In genomic region chr2:223854741-223855140, GRCh38 we compare ENCODE assay signal across 18 cellular contexts. TPM values are rescaled to one million over a fixed set of nuclear protein-coding genes. Genes with fewer than 3 reads are reported as not detected.
DNase-seq lines count a peak whose midpoint lies in the region; ATAC-seq, FAIRE-seq and TF ChIP-seq lines count a peak whose summit lies in the region.
"Had no signal": no experiment of that assay in that cellular context is flagged by ENCODE, and none has a peak within 500 bp of the region (broad histone marks: within the 10 kb centered on the region; RNA-seq: fewer than 3 reads in every experiment).

No MANE protein-coding gene starts in this region.

- TF ChIP-seq CTCF in Caco-2 (IDR thresholded peaks at IDR 0.05; ENCODE audit: insufficient read depth in 1 of 2, low read depth in 1 of 2, low read length in 1 of 2, severe bottlenecking in 1 of 2, unreplicated experiment in 1 of 2) (no peak), MM.1S (IDR thresholded peaks at IDR 0.05; ENCODE audit: low read length) (no peak)

- H3K4me1 Mint-ChIP-seq in Caco-2 (ENCODE audit: low read depth, unreplicated experiment), result peaks cover 76% of the 10 kb centered on the region

- DNase-seq in Caco-2 (no peak), C1 segment of cervical spinal cord (lab: John Stamatoyannopoulos, UW) (no peak), D341Med (ENCODE audit: low spot score) (no peak), GM12892 (ENCODE audit: insufficient read length) (no peak), MM.1S (no peak)
- DNase-seq: activated naive CD8-positive, alpha-beta T cell treated with anti-CD3 and anti-CD28 coated beads, Interleukin-2, amount 10 ng/mL, durations not matched to agents 7 days and 5 days; endodermal cell; GF-D8; GOT3; left cardiac atrium; NCI-H2081; NCI-H748 treated with DMSO at 0.1 percent for 48 hours; RPMI8226; T-helper 17 cell had no signal

- no peaks in the 10 kb centered on the region for H3K79me2 ChIP-seq in MM.1S (ENCODE audit: low read length)

- peaks cover 93% of the 10 kb centered on the region for H3K4me1 ChIP-seq in Caco-2
- no peaks in the 10 kb centered on the region for H3K4me1 ChIP-seq in MM.1S (ENCODE audit: low read length)

- H3K4me2 ChIP-seq in MM.1S (ENCODE audit: low read depth, low read length), result no peak overlapping the region

- H3K27ac ChIP-seq in MM.1S (ENCODE audit: low read length), result no peak overlapping the region

- CTCF ChIA-PET in Caco-2 (lab: Charles Lee), result no interaction called here

- H3K4me3 Mint-ChIP-seq in Caco-2 (ENCODE audit: unreplicated experiment), result no peak overlapping the region
- H3K4me3 Mint-ChIP-seq: activated naive CD8-positive, alpha-beta T cell treated with anti-CD3 and anti-CD28 coated beads, Interleukin-2, amount 10 ng/mL, durations not matched to agents 7 days and 5 days; endodermal cell; T-helper 17 cell had no signal

- H3K36me3 ChIP-seq in Caco-2 (ENCODE audit: control insufficient read depth, insufficient read depth, low read length), result peaks cover 2% of the 10 kb centered on the region; the same call in 1 of the 2 replicates
- H3K36me3 ChIP-seq in MM.1S (replicated peaks; ENCODE audit: insufficient read depth, low read length), result no peaks in the 10 kb centered on the region

- FAIRE-seq in GM12892 (lab: Jason Lieb, UNC), result no peak

- H3K9me3 ChIP-seq in Caco-2 (peaks cover 16% of the 10 kb centered on the region), MM.1S (replicated peaks; ENCODE audit: insufficient read depth, low read length) (no peaks in the 10 kb centered on the region)

- H4K20me1 ChIP-seq in MM.1S (ENCODE audit: insufficient read depth, low read length), result no peaks in the 10 kb centered on the region

- ATAC-seq in GM19351 (IDR thresholded peaks at IDR 0.05; ENCODE audit: unreplicated experiment) (peak; percentile 54), HG02759 (IDR thresholded peaks at IDR 0.05; ENCODE audit: unreplicated experiment) (peak; percentile 52), HG03565 (IDR thresholded peaks at IDR 0.05; ENCODE audit: unreplicated experiment) (peak; percentile 70)
- ATAC-seq: activated CD4-positive, CD25-positive, alpha-beta regulatory T cell treated with anti-CD3 and anti-CD28 coated beads, Interleukin-2, amount 50 U/mL, for 24 hours; left cardiac atrium; T-helper 17 cell had no signal

- peaks cover 53% of the 10 kb centered on the region for H3K36me3 Mint-ChIP-seq in Caco-2 (ENCODE audit: insufficient read depth, unreplicated experiment)

- BruUV-seq in Caco-2 (replicated peaks; lab: Mats Ljungman, UMichigan), result no TSS peak

- H3K9ac ChIP-seq in MM.1S (ENCODE audit: low read length), result no peak overlapping the region

- H3K4me3 ChIP-seq in Caco-2 (ENCODE audit: low read depth, low read length) (no peak overlapping the region), MM.1S (ENCODE audit: low read length) (no peak overlapping the region)

- intact Hi-C loops in Caco-2 (cut with micrococcal nuclease; ENCODE audit: unreplicated experiment), result no loop called here

- POLR2A ChIA-PET in Caco-2 (lab: Charles Lee), result no interaction called here

- peak overlapping the region; percentile 20 for H3K27ac Mint-ChIP-seq in Caco-2 (ENCODE audit: unreplicated experiment)
- H3K27ac Mint-ChIP-seq: activated naive CD8-positive, alpha-beta T cell treated with anti-CD3 and anti-CD28 coated beads, Interleukin-2, amount 10 ng/mL, durations not matched to agents 7 days and 5 days; endodermal cell; T-helper 17 cell had no signal

- H3F3A ChIP-seq in MM.1S (ENCODE audit: insufficient read depth, low read length), result no peaks in the 10 kb centered on the region

- no peaks in the 10 kb centered on the region for H3K9me2 ChIP-seq in MM.1S (replicated peaks; ENCODE audit: insufficient read depth, low read length)

- H3K27me3 ChIP-seq in Caco-2 (replicated peaks; ENCODE audit: control insufficient read depth, insufficient read depth, low read length) (no peaks in the 10 kb centered on the region), MM.1S (replicated peaks; ENCODE audit: insufficient read depth, low read length) (no peaks in the 10 kb centered on the region)

- TF ChIP-seq POLR2A in GM12892 (IDR thresholded peaks at IDR 0.05; ENCODE audit: low read depth, low read length), result no peak

- H3K27me3 Mint-ChIP-seq in Caco-2 (ENCODE audit: insufficient read depth, unreplicated experiment), result no peaks in the 10 kb centered on the region
- H3K27me3 Mint-ChIP-seq: activated naive CD8-positive, alpha-beta T cell treated with anti-CD3 and anti-CD28 coated beads, Interleukin-2, amount 10 ng/mL, durations not matched to agents 7 days and 5 days; T-helper 17 cell had no signal

- no peak overlapping the region for H2AFZ ChIP-seq in MM.1S (ENCODE audit: low read length)

- H3K9me3 Mint-ChIP-seq in Caco-2 (ENCODE audit: unreplicated experiment), result peaks cover 12% of the 10 kb centered on the region

RNA-seq across cellular contexts. Expression of gene AP1S3, which starts 17.4 kb away (rescaled TPM):
- total RNA-seq in Caco-2 (2022), result 180 TPM in 2 replicates
- 12.4 TPM for polyA plus RNA-seq in GM12892 (2012; ENCODE audit: missing spikeins)
